In the genomic region with DNA sequence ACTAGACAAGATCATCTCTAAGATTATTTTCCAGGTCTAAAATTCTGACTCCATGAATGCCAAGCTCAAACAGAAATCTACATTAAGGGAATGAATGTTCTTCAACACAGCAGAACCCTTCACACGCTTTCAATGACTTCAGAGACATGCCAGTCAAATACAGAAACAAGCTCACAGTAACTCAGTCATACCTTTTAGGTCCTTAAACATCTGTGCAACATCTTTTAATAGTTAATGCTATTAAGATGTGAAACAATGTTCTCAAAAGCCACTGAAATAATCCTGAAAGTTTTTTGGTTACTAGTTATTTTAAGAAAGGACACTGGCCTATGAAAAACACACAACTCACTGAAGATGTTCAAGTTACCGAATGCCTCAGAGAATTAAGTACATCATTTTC, we compare ENCODE assay signal across 12 cellular contexts. TPM values are rescaled to one million over a fixed set of nuclear protein-coding genes. Genes with fewer than 3 reads are reported as not detected.
DNase-seq lines count a peak whose midpoint lies in the region; ATAC-seq and TF ChIP-seq lines count a peak whose summit lies in the region.
"Had no signal": no experiment of that assay in that cellular context is flagged by ENCODE, and none has a peak within 500 bp of the region (broad histone marks: within the 10 kb centered on the region; RNA-seq: fewer than 3 reads in every experiment).

No MANE protein-coding gene starts in this region.

- peaks cover 12% of the 10 kb centered on the region for H3K27me3 Mint-ChIP-seq in stimulated activated naive CD8-positive, alpha-beta T cell treated with anti-CD3 and anti-CD28 coated beads, Interleukin-15, Interleukin-2, amounts not matched to agents 100 ng/mL and 50 ng/mL, for 24 hours
- H3K27me3 Mint-ChIP-seq in stimulated activated naive CD8-positive, alpha-beta T cell treated with anti-CD3 and anti-CD28 coated beads, Interleukin-15, amount 100 ng/mL, for 72 hours, result peaks cover 17% of the 10 kb centered on the region
- H3K27me3 Mint-ChIP-seq in WTC11 (ENCODE audit: low read depth), result no peaks in the 10 kb centered on the region

- H3K9me3 Mint-ChIP-seq in stimulated activated naive CD8-positive, alpha-beta T cell treated with anti-CD3 and anti-CD28 coated beads, Interleukin-15, Interleukin-2, amounts not matched to agents 100 ng/mL and 50 ng/mL, for 24 hours, result no peaks in the 10 kb centered on the region
- no peaks in the 10 kb centered on the region for H3K9me3 Mint-ChIP-seq in stimulated activated naive CD8-positive, alpha-beta T cell treated with anti-CD3 and anti-CD28 coated beads, Interleukin-15, amount 100 ng/mL, for 72 hours
- no peaks in the 10 kb centered on the region for H3K9me3 Mint-ChIP-seq in WTC11
- H3K9me3 Mint-ChIP-seq: stimulated activated effector memory CD8-positive, alpha-beta T cell treated with anti-CD3 and anti-CD28 coated beads, Interleukin-12 subunit alpha, Interleukin-12 subunit beta, amount 100 ng/mL, for 72 hours had no signal

- H3K9me3 ChIP-seq in vagina (no peaks in the 10 kb centered on the region), heart left ventricle (no peaks in the 10 kb centered on the region)

- 65 to 77% (median 74%) methylated on average over 2 of the region's 2 CpGs for WGBS in heart left ventricle, 4 donors

- peaks cover 34% of the 10 kb centered on the region for H3K4me1 ChIP-seq in vagina
- peaks cover 0 to 52% (median 13%) of the 10 kb centered on the region in 12 donors for H3K4me1 ChIP-seq in heart left ventricle

- H3K4me1 Mint-ChIP-seq in stimulated activated naive CD8-positive, alpha-beta T cell treated with anti-CD3 and anti-CD28 coated beads, Interleukin-15, Interleukin-2, amounts not matched to agents 100 ng/mL and 50 ng/mL, for 24 hours (ENCODE audit: low read depth), result peaks cover 63% of the 10 kb centered on the region
- H3K4me1 Mint-ChIP-seq in stimulated activated naive CD8-positive, alpha-beta T cell treated with anti-CD3 and anti-CD28 coated beads, Interleukin-15, amount 100 ng/mL, for 72 hours, result peaks cover 39% of the 10 kb centered on the region
- H3K4me1 Mint-ChIP-seq in WTC11, result peaks cover 18% of the 10 kb centered on the region

- H3K36me3 Mint-ChIP-seq in stimulated activated naive CD8-positive, alpha-beta T cell treated with anti-CD3 and anti-CD28 coated beads, Interleukin-15, Interleukin-2, amounts not matched to agents 100 ng/mL and 50 ng/mL, for 24 hours (ENCODE audit: low read depth), result peaks cover 48% of the 10 kb centered on the region
- H3K36me3 Mint-ChIP-seq in WTC11, result peaks cover 23% of the 10 kb centered on the region

- no peak for ATAC-seq in stimulated activated naive CD8-positive, alpha-beta T cell treated with anti-CD3 and anti-CD28 coated beads, Interleukin-15, amount 100 ng/mL, for 72 hours
- no peak for ATAC-seq in WTC11
- ATAC-seq in heart left ventricle, result no peak
- ATAC-seq: left colon; stimulated activated effector memory CD8-positive, alpha-beta T cell treated with anti-CD3 and anti-CD28 coated beads, Interleukin-12 subunit alpha, Interleukin-12 subunit beta, amount 100 ng/mL, for 72 hours had no signal

- peak overlapping the region; percentile 97 for H3K4me3 Mint-ChIP-seq in stimulated activated naive CD8-positive, alpha-beta T cell treated with anti-CD3 and anti-CD28 coated beads, Interleukin-15, Interleukin-2, amounts not matched to agents 100 ng/mL and 50 ng/mL, for 24 hours
- peak overlapping the region in 1 of 2 donors; percentile 99 for H3K4me3 Mint-ChIP-seq in stimulated activated naive CD8-positive, alpha-beta T cell treated with anti-CD3 and anti-CD28 coated beads, Interleukin-15, amount 100 ng/mL, for 72 hours
- H3K4me3 Mint-ChIP-seq in WTC11, result peak overlapping the region; percentile 95

- no peak for DNase-seq in stimulated activated naive CD8-positive, alpha-beta T cell treated with anti-CD3 and anti-CD28 coated beads, Interleukin-15, amount 100 ng/mL, for 72 hours
- DNase-seq in WTC11 (ENCODE audit: low spot score) (no peak), fibroblast of the aortic adventitia (ENCODE audit: low read depth) (no peak), vagina (ENCODE audit: extremely low spot score in 2 of 2) (no peak), heart left ventricle (no peak), islet precursor cell (no peak)
- no peak for DNase-seq in effector CD4-positive, alpha-beta T cell
- DNase-seq: H7, left colon, NCI-H2081 had no signal

- TF ChIP-seq POLR2A in vagina (IDR thresholded peaks at IDR 0.05) (no peak), heart left ventricle (IDR thresholded peaks at IDR 0.05) (no peak)

- CTCF ChIA-PET in WTC11 (lab: Charles Lee), result no interaction called here

- H3K27ac Mint-ChIP-seq in stimulated activated naive CD8-positive, alpha-beta T cell treated with anti-CD3 and anti-CD28 coated beads, Interleukin-15, Interleukin-2, amounts not matched to agents 100 ng/mL and 50 ng/mL, for 24 hours, result no peak overlapping the region
- no peak overlapping the region for H3K27ac Mint-ChIP-seq in stimulated activated naive CD8-positive, alpha-beta T cell treated with anti-CD3 and anti-CD28 coated beads, Interleukin-15, amount 100 ng/mL, for 72 hours
- H3K27ac Mint-ChIP-seq in WTC11, result no peak overlapping the region
- H3K27ac Mint-ChIP-seq: stimulated activated effector memory CD8-positive, alpha-beta T cell treated with anti-CD3 and anti-CD28 coated beads, Interleukin-12 subunit alpha, Interleukin-12 subunit beta, amount 100 ng/mL, for 72 hours had no signal

- H3K27me3 ChIP-seq in vagina (no peaks in the 10 kb centered on the region), heart left ventricle (no peaks in the 10 kb centered on the region)

- POLR2A ChIA-PET in WTC11 (lab: Charles Lee), result no interaction called here

- H3K27ac ChIP-seq in vagina, result peak overlapping the region; percentile 24
- H3K27ac ChIP-seq in heart left ventricle, result peak overlapping the region in 1 of 12 donors; percentile 93

- intact Hi-C loops in vagina (cut with DNase I), result no loop called here
- intact Hi-C loops in heart left ventricle (cut with DNase I), result loop anchor here in 6 of 10 donors (5.0 to 10.0 kb wide), 3 partner anchors 56 to 161 kb away; no protein-coding TSS in a partner anchor

- peaks cover 0 to 6% of the 10 kb centered on the region in 2 donors for H3K36me3 ChIP-seq in vagina
- peaks cover 0 to 47% (median 18%) of the 10 kb centered on the region in 9 donors for H3K36me3 ChIP-seq in heart left ventricle

- H3K4me3 ChIP-seq in fibroblast of the aortic adventitia (ENCODE audit: low read depth, low read length) (peak overlapping the region; percentile 90), vagina (no peak overlapping the region), heart left ventricle (peak overlapping the region in 3 of 12 donors; percentile 89 to 98 (median 95))

- no peak for TF ChIP-seq CTCF in WTC11 (IDR thresholded peaks at IDR 0.05)
- no peak for TF ChIP-seq CTCF in fibroblast of the aortic adventitia (IDR thresholded peaks at IDR 0.05; ENCODE audit: insufficient read depth, low read length)
- no peak for TF ChIP-seq CTCF in vagina (IDR thresholded peaks at IDR 0.05)
- TF ChIP-seq CTCF in heart left ventricle (IDR thresholded peaks at IDR 0.05), result no peak

TF ChIP-seq in WTC11, 78 proteins besides CTCF, POLR2A, EP300 and RAD21 (continues in another document):
- no peak for TF ChIP-seq NFATC4 (CRISPR knock-in tag; IDR thresholded peaks at IDR 0.05)
- TF ChIP-seq TP53 (CRISPR knock-in tag; IDR thresholded peaks at IDR 0.05), result no peak
- no peak for TF ChIP-seq FOXJ3 (CRISPR knock-in tag; IDR thresholded peaks at IDR 0.05; ENCODE audit: borderline replicate concordance)
- TF ChIP-seq ZNF219 (CRISPR knock-in tag; IDR thresholded peaks at IDR 0.05; ENCODE audit: borderline replicate concordance), result no peak
- no peak for TF ChIP-seq NFYB (CRISPR knock-in tag; conservative IDR thresholded peaks at IDR 0.05; ENCODE audit: low read depth)
- no peak for TF ChIP-seq MYBL2 (CRISPR knock-in tag; IDR thresholded peaks at IDR 0.05)
- TF ChIP-seq, protein P1, sequence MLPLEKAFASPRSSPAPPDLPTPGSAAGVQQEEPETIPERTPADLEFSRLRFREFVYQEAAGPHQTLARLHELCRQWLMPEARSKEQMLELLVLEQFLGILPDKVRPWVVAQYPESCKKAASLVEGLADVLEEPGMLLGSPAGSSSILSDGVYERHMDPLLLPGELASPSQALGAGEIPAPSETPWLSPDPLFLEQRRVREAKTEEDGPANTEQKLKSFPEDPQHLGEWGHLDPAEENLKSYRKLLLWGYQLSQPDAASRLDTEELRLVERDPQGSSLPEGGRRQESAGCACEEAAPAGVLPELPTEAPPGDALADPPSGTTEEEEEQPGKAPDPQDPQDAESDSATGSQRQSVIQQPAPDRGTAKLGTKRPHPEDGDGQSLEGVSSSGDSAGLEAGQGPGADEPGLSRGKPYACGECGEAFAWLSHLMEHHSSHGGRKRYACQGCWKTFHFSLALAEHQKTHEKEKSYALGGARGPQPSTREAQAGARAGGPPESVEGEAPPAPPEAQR (CRISPR knock-in tag; IDR thresholded peaks at IDR 0.05), result no peak
- no peak for TF ChIP-seq ETV6 (CRISPR knock-in tag; IDR thresholded peaks at IDR 0.05)
- TF ChIP-seq ZNF423 (CRISPR knock-in tag; IDR thresholded peaks at IDR 0.05), result no peak
- TF ChIP-seq, protein P2, sequence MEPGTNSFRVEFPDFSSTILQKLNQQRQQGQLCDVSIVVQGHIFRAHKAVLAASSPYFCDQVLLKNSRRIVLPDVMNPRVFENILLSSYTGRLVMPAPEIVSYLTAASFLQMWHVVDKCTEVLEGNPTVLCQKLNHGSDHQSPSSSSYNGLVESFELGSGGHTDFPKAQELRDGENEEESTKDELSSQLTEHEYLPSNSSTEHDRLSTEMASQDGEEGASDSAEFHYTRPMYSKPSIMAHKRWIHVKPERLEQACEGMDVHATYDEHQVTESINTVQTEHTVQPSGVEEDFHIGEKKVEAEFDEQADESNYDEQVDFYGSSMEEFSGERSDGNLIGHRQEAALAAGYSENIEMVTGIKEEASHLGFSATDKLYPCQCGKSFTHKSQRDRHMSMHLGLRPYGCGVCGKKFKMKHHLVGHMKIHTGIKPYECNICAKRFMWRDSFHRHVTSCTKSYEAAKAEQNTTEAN (CRISPR knock-in tag; IDR thresholded peaks at IDR 0.05), result no peak
- no peak for TF ChIP-seq ATF1 (CRISPR knock-in tag; IDR thresholded peaks at IDR 0.05)
- TF ChIP-seq, protein P3, sequence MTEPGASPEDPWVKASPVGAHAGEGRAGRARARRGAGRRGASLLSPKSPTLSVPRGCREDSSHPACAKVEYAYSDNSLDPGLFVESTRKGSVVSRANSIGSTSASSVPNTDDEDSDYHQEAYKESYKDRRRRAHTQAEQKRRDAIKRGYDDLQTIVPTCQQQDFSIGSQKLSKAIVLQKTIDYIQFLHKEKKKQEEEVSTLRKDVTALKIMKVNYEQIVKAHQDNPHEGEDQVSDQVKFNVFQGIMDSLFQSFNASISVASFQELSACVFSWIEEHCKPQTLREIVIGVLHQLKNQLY (CRISPR knock-in tag; IDR thresholded peaks at IDR 0.05), result no peak
- TF ChIP-seq GTF2I (CRISPR knock-in tag; conservative IDR thresholded peaks at IDR 0.05), result no peak

RNA-seq across cellular contexts. Expression of a gene that starts 2.5 kb away (rescaled TPM):
- total RNA-seq in WTC11 (2021) (72.0 to 81.1 TPM (median 72.7 TPM) in 3 replicates), fibroblast of the aortic adventitia (ENCODE audit: low replicate concordance) (47.3 and 49.6 TPM in 2 replicates), vagina (115 TPM), heart left ventricle (100 to 1,000 TPM in 1 of 9 donors, 10 to 100 TPM in 8; 37.1 to 151 (median 63.6) TPM)
- polyA plus RNA-seq in heart left ventricle, result 10 to 100 TPM; 17.4 to 94.3 TPM
